In genomic region chr1:21265644-21266043, GRCh38 we compare ENCODE assay signal across 27 cellular contexts. TPM values are rescaled to one million over a fixed set of nuclear protein-coding genes. Genes with fewer than 3 reads are reported as not detected.
A peak's percentile ranks its signal among the peaks of the same experiment; 100 is the strongest.
DNase-seq lines count a peak whose midpoint lies in the region; ATAC-seq and TF ChIP-seq lines count a peak whose summit lies in the region.
"Had no signal": no experiment of that assay in that cellular context is flagged by ENCODE, and none has a peak within 500 bp of the region (broad histone marks: within the 10 kb centered on the region; RNA-seq: fewer than 3 reads in every experiment).

No MANE protein-coding gene starts in this region.

- no peak overlapping the region for H3K9ac ChIP-seq in fibroblast of lung (ENCODE audit: insufficient read depth, low read length)
- H3K9ac ChIP-seq: SK-N-SH had no signal

- no peak overlapping the region for H3K4me3 ChIP-seq in AG04450 (ENCODE audit: low read depth, low read length)
- no peak overlapping the region for H3K4me3 ChIP-seq in fibroblast of lung (replicated peaks in 1 of 4; ENCODE audit: control extremely low read depth in 1 of 4, insufficient read depth in 1 of 4, low read depth in 3 of 4, low read length in 4 of 4)
- no peak overlapping the region for H3K4me3 ChIP-seq in suprapubic skin
- no peak overlapping the region for H3K4me3 ChIP-seq in esophagus muscularis mucosa
- H3K4me3 ChIP-seq: GM12878, lung, sigmoid colon had no signal

- H3K27ac ChIP-seq in AG04450 (ENCODE audit: low read depth, low read length) (peak overlapping the region; percentile 39), RWPE1 (peak overlapping the region; percentile 92), fibroblast of lung (ENCODE audit: insufficient read depth, low read length) (peak overlapping the region; percentile 52), suprapubic skin (peak overlapping the region; percentile 17), esophagus muscularis mucosa (replicated peaks in 1 of 4) (peak overlapping the region in 1 of 4 donors; percentile 22)

- peak overlapping the region in 1 of 2 donors; percentile 50 for H3K27ac Mint-ChIP-seq in activated naive CD4-positive, alpha-beta T cell treated with anti-CD3 and anti-CD28 coated beads, Interleukin-2, amount 50 U/mL, for 72 hours
- no peak overlapping the region for H3K27ac Mint-ChIP-seq in activated CD4-positive, alpha-beta T cell treated with anti-CD3 and anti-CD28 coated beads, Interleukin-2, amount 10 ng/mL, durations not matched to agents 24 days and 14 days
- H3K27ac Mint-ChIP-seq: activated CD8-positive, alpha-beta memory T cell treated with anti-CD3 and anti-CD28 coated beads, Interleukin-2, amount 10 ng/mL, durations not matched to agents 7 days and 5 days; T-helper 17 cell had no signal

- no peak overlapping the region for H3K4me2 ChIP-seq in fibroblast of lung (ENCODE audit: extremely low read depth, insufficient read depth, low read length)
- H3K4me2 ChIP-seq: SK-N-SH had no signal

- intact Hi-C loops in esophagus muscularis mucosa (cut with DNase I) = no loop called here
- intact Hi-C loops in activated CD4-positive, alpha-beta T cell treated with anti-CD3 and anti-CD28 coated beads, Interleukin-2, amount 10 ng/mL, durations not matched to agents 24 days and 14 days (cut with micrococcal nuclease) = no loop called here

- no peak overlapping the region for H3K4me3 Mint-ChIP-seq in activated CD4-positive, alpha-beta T cell treated with anti-CD3 and anti-CD28 coated beads, Interleukin-2, amount 10 ng/mL, durations not matched to agents 24 days and 14 days
- H3K4me3 Mint-ChIP-seq: activated CD4-positive, alpha-beta T cell treated with anti-CD3 and anti-CD28 coated beads for 36 hours; activated CD8-positive, alpha-beta memory T cell treated with anti-CD3 and anti-CD28 coated beads, Interleukin-2, amount 10 ng/mL, durations not matched to agents 7 days and 5 days; activated naive CD4-positive, alpha-beta T cell treated with anti-CD3 and anti-CD28 coated beads, Interleukin-2, amount 50 U/mL, for 24 hours; activated T-helper 1 cell treated with anti-CD3 and anti-CD28 coated beads, Interleukin-12 subunit alpha, Interleukin-12 subunit beta, Interleukin-2, Interleukin-4 antibody, amounts not matched to agents 30 ng/mL and 10 ng/mL and 1 ng/mL, durations not matched to agents 14 hours and 24 hours and 36 hours; stimulated activated naive CD8-positive, alpha-beta T cell treated with anti-CD3 and anti-CD28 coated beads, Interleukin-15, amount 100 ng/mL, for 72 hours; T-helper 17 cell had no signal

- H3K36me3 Mint-ChIP-seq in activated naive CD4-positive, alpha-beta T cell treated with anti-CD3 and anti-CD28 coated beads, Interleukin-2, amount 50 U/mL, for 72 hours = peaks cover 20 to 37% of the 10 kb centered on the region in 2 donors
- H3K36me3 Mint-ChIP-seq in activated CD4-positive, alpha-beta T cell treated with anti-CD3 and anti-CD28 coated beads, Interleukin-2, amount 10 ng/mL, durations not matched to agents 24 days and 14 days (ENCODE audit: low read depth) = peaks cover 57% of the 10 kb centered on the region

- H2AFZ ChIP-seq in fibroblast of lung (ENCODE audit: low read length) = no peak overlapping the region

- H3K36me3 ChIP-seq in fibroblast of lung (ENCODE audit: control insufficient read depth, insufficient read depth, low read length) (peaks cover 13% of the 10 kb centered on the region), suprapubic skin (peaks cover 30% of the 10 kb centered on the region), esophagus muscularis mucosa (peaks cover 0 to 64% (median 49%) of the 10 kb centered on the region in 4 donors)

- no peak for ATAC-seq in activated naive CD4-positive, alpha-beta T cell treated with anti-CD3 and anti-CD28 coated beads, Interleukin-2, amount 50 U/mL, for 72 hours
- ATAC-seq: activated CD4-positive, alpha-beta T cell treated with anti-CD3 and anti-CD28 coated beads for 36 hours; activated CD8-positive, alpha-beta memory T cell treated with anti-CD3 and anti-CD28 coated beads, Interleukin-2, amount 10 ng/mL, durations not matched to agents 7 days and 5 days; GM12878; stimulated activated naive CD8-positive, alpha-beta T cell treated with anti-CD3 and anti-CD28 coated beads, Interleukin-15, amount 100 ng/mL, for 72 hours; T-helper 17 cell had no signal

- H4K20me1 ChIP-seq in fibroblast of lung (ENCODE audit: control insufficient read depth, extremely low read depth, insufficient read depth, low read length) = no peaks in the 10 kb centered on the region

- DNase-seq in AG04450 (ENCODE audit: low read depth, low spot score) = no peak
- DNase-seq in RWPE1 (ENCODE audit: low spot score) = no peak
- DNase-seq in fibroblast of lung (ENCODE audit: low read depth in 2 of 2) = no peak
- no peak for DNase-seq in suprapubic skin (ENCODE audit: low spot score in 2 of 2)
- DNase-seq in activated naive CD4-positive, alpha-beta T cell treated with anti-CD3 and anti-CD28 coated beads, Interleukin-2, amount 50 U/mL, for 72 hours (ENCODE audit: low spot score in 2 of 2) = no peak
- DNase-seq in RPMI8226 = no peak
- no peak for DNase-seq in esophagus muscularis mucosa (ENCODE audit: extremely low spot score)
- no peak for DNase-seq in activated CD4-positive, alpha-beta T cell treated with anti-CD3 and anti-CD28 coated beads, Interleukin-2, amount 10 ng/mL, durations not matched to agents 24 days and 14 days
- DNase-seq: activated CD4-positive, alpha-beta T cell treated with anti-CD3 and anti-CD28 coated beads for 36 hours; activated CD8-positive, alpha-beta memory T cell treated with anti-CD3 and anti-CD28 coated beads, Interleukin-2, amount 10 ng/mL, durations not matched to agents 7 days and 5 days; C1 segment of cervical spinal cord; Calu3; DND-41; effector CD8-positive, alpha-beta T cell; GOT3; NCI-H146; NCI-H2171; NCI-H510A treated with DMSO at 0.1 percent for 48 hours; sigmoid colon; SK-N-SH; stimulated activated CD4-positive, alpha-beta T cell treated with anti-CD3 and anti-CD28 coated beads, Interleukin-15, amount 100 ng/mL, for 24 hours; stimulated activated naive CD8-positive, alpha-beta T cell treated with anti-CD3 and anti-CD28 coated beads, Interleukin-15, amount 100 ng/mL, for 72 hours; T-helper 17 cell had no signal

- no peak for TF ChIP-seq EP300 in suprapubic skin (IDR thresholded peaks at IDR 0.05)
- TF ChIP-seq EP300 in esophagus muscularis mucosa (IDR thresholded peaks at IDR 0.05) = no peak

- TF ChIP-seq POLR2A in suprapubic skin (IDR thresholded peaks at IDR 0.05) (no peak), esophagus muscularis mucosa (IDR thresholded peaks at IDR 0.05; ENCODE audit: low read depth) (no peak)

- H3K27me3 ChIP-seq in AG04450 (ENCODE audit: control insufficient read depth, insufficient read depth, low read length) = no peaks in the 10 kb centered on the region
- H3K27me3 ChIP-seq in fibroblast of lung (ENCODE audit: control insufficient read depth, insufficient read depth, low read length) = no peaks in the 10 kb centered on the region
- no peaks in the 10 kb centered on the region for H3K27me3 ChIP-seq in suprapubic skin
- H3K27me3 ChIP-seq in esophagus muscularis mucosa = no peaks in the 10 kb centered on the region
- H3K27me3 ChIP-seq: sigmoid colon had no signal

- no peaks in the 10 kb centered on the region for H3K9me3 Mint-ChIP-seq in activated naive CD4-positive, alpha-beta T cell treated with anti-CD3 and anti-CD28 coated beads, Interleukin-2, amount 50 U/mL, for 72 hours
- H3K9me3 Mint-ChIP-seq in activated CD4-positive, alpha-beta T cell treated with anti-CD3 and anti-CD28 coated beads, Interleukin-2, amount 10 ng/mL, durations not matched to agents 24 days and 14 days = no peaks in the 10 kb centered on the region
- H3K9me3 Mint-ChIP-seq: activated naive CD4-positive, alpha-beta T cell treated with anti-CD3 and anti-CD28 coated beads, Interleukin-2, amount 50 U/mL, for 24 hours; activated T-helper 1 cell treated with anti-CD3 and anti-CD28 coated beads, Interleukin-12 subunit alpha, Interleukin-12 subunit beta, Interleukin-2, Interleukin-4 antibody, amounts not matched to agents 30 ng/mL and 10 ng/mL and 1 ng/mL, durations not matched to agents 14 hours and 24 hours and 36 hours; stimulated activated naive CD8-positive, alpha-beta T cell treated with anti-CD3 and anti-CD28 coated beads, Interleukin-15, amount 100 ng/mL, for 72 hours had no signal

- H3K4me1 Mint-ChIP-seq in activated CD4-positive, alpha-beta T cell treated with anti-CD3 and anti-CD28 coated beads, Interleukin-2, amount 10 ng/mL, durations not matched to agents 24 days and 14 days = peaks cover 37% of the 10 kb centered on the region

- CTCF ChIA-PET in AG04450 (lab: Charles Lee) = no interaction called here
- CTCF ChIA-PET in RWPE1 (lab: Yijun Ruan, JAX) = interaction anchor here (0.7 to 1.1 kb wide), 2 partner anchors 103 to 1408 kb away, joined by 3 to 4 read pairs; no protein-coding TSS in a partner anchor

- peaks cover 45% of the 10 kb centered on the region for H3K4me1 ChIP-seq in fibroblast of lung (ENCODE audit: control insufficient read depth, extremely low read depth, insufficient read depth, low read length)
- peaks cover 45% of the 10 kb centered on the region for H3K4me1 ChIP-seq in suprapubic skin
- H3K4me1 ChIP-seq in esophagus muscularis mucosa = peaks cover 62 to 80% (median 72%) of the 10 kb centered on the region in 4 donors

- WGBS in suprapubic skin = 79% methylated on average over 6 of the region's 6 CpGs
- 87% methylated on average over 6 of the region's 6 CpGs for WGBS in esophagus muscularis mucosa

- TF ChIP-seq CTCF in AG04450 (IDR thresholded peaks at IDR 0.05; ENCODE audit: low read depth, low read length) = no peak
- TF ChIP-seq CTCF in RWPE1 (conservative IDR thresholded peaks at IDR 0.05; ENCODE audit: low read depth) = no peak
- TF ChIP-seq CTCF in fibroblast of lung (conservative IDR thresholded peaks at IDR 0.05 in 1 of 2, IDR thresholded peaks at IDR 0.05 in 1 of 2; ENCODE audit: low read depth in 1 of 2, low read length in 2 of 2) = no peak
- no peak for TF ChIP-seq CTCF in suprapubic skin (IDR thresholded peaks at IDR 0.05)
- no peak for TF ChIP-seq CTCF in esophagus muscularis mucosa (IDR thresholded peaks at IDR 0.05)

- POLR2A ChIA-PET in AG04450 (lab: Yijun Ruan, JAX) (no interaction called here), RWPE1 (lab: Yijun Ruan, JAX; ENCODE audit: low non-redundant PET) (no interaction called here)

- no peaks in the 10 kb centered on the region for H3K27me3 Mint-ChIP-seq in activated CD4-positive, alpha-beta T cell treated with anti-CD3 and anti-CD28 coated beads, Interleukin-2, amount 10 ng/mL, durations not matched to agents 24 days and 14 days
- H3K27me3 Mint-ChIP-seq: activated CD4-positive, alpha-beta T cell treated with anti-CD3 and anti-CD28 coated beads for 36 hours; activated CD8-positive, alpha-beta memory T cell treated with anti-CD3 and anti-CD28 coated beads, Interleukin-2, amount 10 ng/mL, durations not matched to agents 7 days and 5 days; activated naive CD4-positive, alpha-beta T cell treated with anti-CD3 and anti-CD28 coated beads, Interleukin-2, amount 50 U/mL, for 24 hours; stimulated activated naive CD8-positive, alpha-beta T cell treated with anti-CD3 and anti-CD28 coated beads, Interleukin-15, amount 100 ng/mL, for 72 hours; T-helper 17 cell had no signal

- H3K9me3 ChIP-seq in AG04450 (ENCODE audit: control insufficient read depth, insufficient read depth, low read length) (no peaks in the 10 kb centered on the region), fibroblast of lung (ENCODE audit: control insufficient read depth, insufficient read depth, low read depth, low read length) (no peaks in the 10 kb centered on the region), suprapubic skin (no peaks in the 10 kb centered on the region), esophagus muscularis mucosa (no peaks in the 10 kb centered on the region)
- H3K9me3 ChIP-seq: sigmoid colon, SK-N-SH had no signal

- H3K79me2 ChIP-seq in fibroblast of lung (ENCODE audit: control insufficient read depth, insufficient read depth, low read length) = peaks cover 14% of the 10 kb centered on the region

RNA-seq across cellular contexts. Expression of gene ECE1, which starts 24.6 kb away (rescaled TPM):
- polyA plus RNA-seq in AG04450 (2011; rRNA removed) (145 and 161 TPM in 2 replicates), fibroblast of lung (131 and 137 TPM in 2 replicates)
- polyA minus RNA-seq in AG04450 (2011; rRNA and poly(A)+ RNA removed) = 84.2 and 92.4 TPM in 2 replicates
- total RNA-seq in fibroblast of lung (57.3 and 138 TPM in 2 replicates), suprapubic skin (10 to 100 TPM; 40.8 to 64.2 (median 55.3) TPM), esophagus muscularis mucosa (100 to 1,000 TPM in 1 of 4 donors, 10 to 100 TPM in 3; 53.6 to 101 (median 80.7) TPM)
- 145 and 152 TPM in 2 replicates for polyA plus RNA-seq in fibroblast of lung (2012)
- polyA minus RNA-seq in fibroblast of lung (ENCODE audit: low replicate concordance) = 228 and 250 TPM in 2 replicates
- 100 to 1,000 TPM; 111 to 118 TPM for total RNA-seq in activated naive CD4-positive, alpha-beta T cell treated with anti-CD3 and anti-CD28 coated beads, Interleukin-2, amount 50 U/mL, for 72 hours
- total RNA-seq in activated CD4-positive, alpha-beta T cell treated with anti-CD3 and anti-CD28 coated beads, Interleukin-2, amount 10 ng/mL, durations not matched to agents 24 days and 14 days = 133 and 134 TPM in 2 replicates
